In the genomic region with DNA sequence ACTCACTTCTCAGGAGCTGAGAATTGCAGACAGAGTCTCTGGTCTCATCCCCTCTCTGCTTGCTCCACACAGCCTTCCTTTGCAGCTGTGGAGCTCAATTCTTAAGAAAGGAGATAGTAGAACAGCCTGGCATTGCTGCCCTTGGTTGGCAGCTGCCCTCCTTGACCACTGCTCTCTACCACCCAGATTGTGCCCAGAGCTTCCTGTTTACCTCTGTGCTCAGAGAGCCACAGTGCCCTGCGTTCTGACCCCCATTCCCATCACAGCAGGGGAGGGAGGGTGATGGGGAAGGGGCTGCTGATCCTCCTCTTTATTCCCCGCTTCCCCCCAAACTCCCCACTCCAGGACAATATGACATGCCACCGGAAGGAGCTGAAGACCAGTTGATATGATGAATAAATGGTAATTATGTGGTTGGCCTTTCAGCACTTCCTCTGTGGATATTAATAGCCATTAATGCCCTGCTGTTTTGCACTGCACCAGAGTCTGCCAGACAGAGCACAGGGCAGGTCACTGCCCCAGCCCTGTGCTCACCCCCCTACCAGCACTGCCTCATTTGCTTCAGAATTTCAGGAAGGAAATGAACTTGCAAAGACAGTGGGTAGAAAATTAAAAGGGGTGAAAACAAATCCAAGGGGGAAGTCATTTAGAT, we compare ENCODE assay signal across 11 cellular contexts.
DNase-seq lines count a peak whose midpoint lies in the region; ATAC-seq and TF ChIP-seq lines count a peak whose summit lies in the region.
"Had no signal": no experiment of that assay in that cellular context is flagged by ENCODE, and none has a peak within 500 bp of the region (broad histone marks: within the 10 kb centered on the region; RNA-seq: fewer than 3 reads in every experiment).

No MANE protein-coding gene starts in this region.

- H3K27ac ChIP-seq in spleen = no peak overlapping the region
- no peak overlapping the region for H3K27ac ChIP-seq in RWPE1
- H3K27ac ChIP-seq: stomach had no signal

- H3K9me3 ChIP-seq in spleen = no peaks in the 10 kb centered on the region
- H3K9me3 ChIP-seq: BE2C, stomach had no signal

- H3K4me1 ChIP-seq in spleen = peaks cover 9 to 21% (median 15%) of the 10 kb centered on the region in 6 donors

- peaks cover 45% of the 10 kb centered on the region for H3K4me1 Mint-ChIP-seq in nephron progenitor cell

- no peak for TF ChIP-seq POLR2A in spleen (IDR thresholded peaks at IDR 0.05)

- 12 to 37% (median 21%) methylated on average over 3 of the region's 3 CpGs for WGBS in spleen, 5 donors

- CTCF ChIA-PET in RWPE1 (lab: Yijun Ruan, JAX) = no interaction called here

- no peak overlapping the region for H3K27ac Mint-ChIP-seq in nephron progenitor cell

- no peaks in the 10 kb centered on the region for H3K36me3 Mint-ChIP-seq in nephron progenitor cell (ENCODE audit: low read depth)

- H3K4me3 ChIP-seq in spleen = no peak overlapping the region
- H3K4me3 ChIP-seq: stomach had no signal

- peak; percentile 51 for DNase-seq in CD1c-positive myeloid dendritic cell (ENCODE audit: extremely low spot score)
- DNase-seq in germinal center (ENCODE audit: low spot score) = peak; percentile 20
- no peak for DNase-seq in nephron progenitor cell
- no peak for DNase-seq in spleen
- DNase-seq in RWPE1 (ENCODE audit: low spot score) = no peak
- no peak for DNase-seq in LoVo (ENCODE audit: low spot score)
- DNase-seq: BE2C, stomach had no signal

- H3K9me3 Mint-ChIP-seq in nephron progenitor cell = no peaks in the 10 kb centered on the region

- no peaks in the 10 kb centered on the region for H3K36me3 ChIP-seq in spleen
- H3K36me3 ChIP-seq: BE2C, stomach had no signal

- H3K27me3 Mint-ChIP-seq in nephron progenitor cell (ENCODE audit: low read depth, poor library complexity) = no peaks in the 10 kb centered on the region

- intact Hi-C loops in spleen (cut with DNase I; ENCODE audit: low total_unique reads) = no loop called here

- no peak overlapping the region for H3K4me3 Mint-ChIP-seq in nephron progenitor cell

- no peak for TF ChIP-seq CTCF in nephron progenitor cell (IDR thresholded peaks at IDR 0.05)
- TF ChIP-seq CTCF in spleen (IDR thresholded peaks at IDR 0.05 in 8 of 11, conservative IDR thresholded peaks at IDR 0.05 in 3 of 11) = no peak
- no peak for TF ChIP-seq CTCF in RWPE1 (conservative IDR thresholded peaks at IDR 0.05; ENCODE audit: low read depth)

- no peaks in the 10 kb centered on the region for H3K27me3 ChIP-seq in spleen (replicated peaks in 1 of 7)
- H3K27me3 ChIP-seq: BE2C had no signal

- peak; percentile 41 for ATAC-seq in GM21381 (IDR thresholded peaks at IDR 0.05; ENCODE audit: unreplicated experiment)
- peak; percentile 44 for ATAC-seq in HG03571 (IDR thresholded peaks at IDR 0.05; ENCODE audit: unreplicated experiment)
- ATAC-seq: activated CD4-positive, CD25-positive, alpha-beta regulatory T cell treated with anti-CD3 and anti-CD28 coated beads, Interleukin-2, amount 50 U/mL, for 24 hours had no signal

- POLR2A ChIA-PET in RWPE1 (lab: Yijun Ruan, JAX; ENCODE audit: low non-redundant PET) = no interaction called here

Comparison
In these comparisons a context has a peak if more than half of its experiments do, and no peak if none do; other contexts are left out.
1. DNase-seq: peak in CD1c-positive myeloid dendritic cell (single experiment) and germinal center (single experiment); none in nephron progenitor cell (single experiment), spleen (single experiment), RWPE1 (single experiment) and LoVo (single experiment).